ENCODE assay signal across 1 cellular context in genomic region chr2:161166538-161167409, GRCh38.
A peak's percentile ranks its signal among the peaks of the same experiment; 100 is the strongest.
TF ChIP-seq lines count a peak whose summit lies in the region.

No MANE protein-coding gene starts in this region.

TF ChIP-seq in GM12878, 131 proteins besides CTCF, POLR2A, EP300 and RAD21 (continued from another document and continues in another):
- TF ChIP-seq BCLAF1 (IDR thresholded peaks at IDR 0.05) (no peak), REST (IDR thresholded peaks at IDR 0.05; ENCODE audit: low read depth, low read length) (no peak), ZNF24 (IDR thresholded peaks at IDR 0.05) (peak; percentile 96), BRCA1 (IDR thresholded peaks at IDR 0.05; ENCODE audit: low read depth, low read length) (no peak), NR2C1 (IDR thresholded peaks at IDR 0.05) (no peak; the same call in 1 of the 2 replicates), IRF3 (IDR thresholded peaks at IDR 0.05) (no peak), NR2F1 (conservative IDR thresholded peaks at IDR 0.05) (peak; percentile 89), NR2C2 (IDR thresholded peaks at IDR 0.05; ENCODE audit: borderline replicate concordance, control insufficient read depth, insufficient read length, low read depth) (no peak), PAX8 (IDR thresholded peaks at IDR 0.05) (no peak), BCL11A (IDR thresholded peaks at IDR 0.05; ENCODE audit: low read depth, low read length) (peak; percentile 95), RELB (IDR thresholded peaks at IDR 0.05; ENCODE audit: low read depth) (peak; percentile 100), MEF2A (IDR thresholded peaks at IDR 0.05; ENCODE audit: insufficient read depth, low read depth, low read length) (peak; percentile 88; the same call in 1 of the 2 replicates), HDAC6 (IDR thresholded peaks at IDR 0.05; ENCODE audit: unreplicated experiment) (no peak), CBX5 (IDR thresholded peaks at IDR 0.05; ENCODE audit: low read depth) (peak; percentile 96), RB1 (IDR thresholded peaks at IDR 0.05; ENCODE audit: borderline replicate concordance) (peak; percentile 35; the same call in 1 of the 2 replicates), FOXM1 (IDR thresholded peaks at IDR 0.05; ENCODE audit: low read depth, low read length) (peak; percentile 97), PAX5 (IDR thresholded peaks at IDR 0.05; ENCODE audit: borderline replicate concordance, low read depth, low read length) (peak; percentile 80; the same call in 1 of the 2 replicates), NFIC (IDR thresholded peaks at IDR 0.05; ENCODE audit: low read depth, low read length) (peak; percentile 99), GABPA (IDR thresholded peaks at IDR 0.05; ENCODE audit: low read depth) (no peak), ZZZ3 (IDR thresholded peaks at IDR 0.05; ENCODE audit: control insufficient read depth, insufficient read length, low read depth) (no peak), IRF4 (IDR thresholded peaks at IDR 0.05; ENCODE audit: low read depth, low read length) (peak; percentile 92), POLR2AphosphoS2 (IDR thresholded peaks at IDR 0.05; ENCODE audit: low read depth, low read length) (no peak), ATF3 (IDR thresholded peaks at IDR 0.05; ENCODE audit: borderline replicate concordance, extremely low read depth, low read depth, low read length) (no peak), SKIL (IDR thresholded peaks at IDR 0.05; ENCODE audit: low read depth, poor library complexity, severe bottlenecking) (peak; percentile 95), MEF2B (IDR thresholded peaks at IDR 0.05; ENCODE audit: partially characterized antibody, poor library complexity, severe bottlenecking) (peak; percentile 78), PRDM15 (CRISPR knock-in tag; IDR thresholded peaks at IDR 0.05) (no peak), ZBTB33 (IDR thresholded peaks at IDR 0.05) (no peak), JUND (IDR thresholded peaks at IDR 0.05; ENCODE audit: low read depth, low read length) (peak; percentile 73; the same call in 1 of the 2 replicates), NBN (IDR thresholded peaks at IDR 0.05) (peak; percentile 87), TCF7 (IDR thresholded peaks at IDR 0.05; ENCODE audit: borderline replicate concordance) (peak; percentile 81), YY1 (IDR thresholded peaks at IDR 0.05; ENCODE audit: low read depth, low read length) (peak; percentile 46; the same call in 1 of the 2 replicates), BMI1 (IDR thresholded peaks at IDR 0.05; ENCODE audit: borderline replicate concordance) (peak; percentile 87), ZNF274 (IDR thresholded peaks at IDR 0.05; ENCODE audit: insufficient read depth, insufficient read length) (no peak), ZNF687 (IDR thresholded peaks at IDR 0.05) (no peak), ATF7 (IDR thresholded peaks at IDR 0.05; ENCODE audit: low read depth) (peak; percentile 81), FOS (IDR thresholded peaks at IDR 0.05; ENCODE audit: borderline replicate concordance, extremely low read depth, insufficient read length) (no peak), RAD51 (IDR thresholded peaks at IDR 0.05) (no peak; the same call in none of the 2 replicates)
